9 cellular contexts compared by ENCODE assay signal in the genomic region with DNA sequence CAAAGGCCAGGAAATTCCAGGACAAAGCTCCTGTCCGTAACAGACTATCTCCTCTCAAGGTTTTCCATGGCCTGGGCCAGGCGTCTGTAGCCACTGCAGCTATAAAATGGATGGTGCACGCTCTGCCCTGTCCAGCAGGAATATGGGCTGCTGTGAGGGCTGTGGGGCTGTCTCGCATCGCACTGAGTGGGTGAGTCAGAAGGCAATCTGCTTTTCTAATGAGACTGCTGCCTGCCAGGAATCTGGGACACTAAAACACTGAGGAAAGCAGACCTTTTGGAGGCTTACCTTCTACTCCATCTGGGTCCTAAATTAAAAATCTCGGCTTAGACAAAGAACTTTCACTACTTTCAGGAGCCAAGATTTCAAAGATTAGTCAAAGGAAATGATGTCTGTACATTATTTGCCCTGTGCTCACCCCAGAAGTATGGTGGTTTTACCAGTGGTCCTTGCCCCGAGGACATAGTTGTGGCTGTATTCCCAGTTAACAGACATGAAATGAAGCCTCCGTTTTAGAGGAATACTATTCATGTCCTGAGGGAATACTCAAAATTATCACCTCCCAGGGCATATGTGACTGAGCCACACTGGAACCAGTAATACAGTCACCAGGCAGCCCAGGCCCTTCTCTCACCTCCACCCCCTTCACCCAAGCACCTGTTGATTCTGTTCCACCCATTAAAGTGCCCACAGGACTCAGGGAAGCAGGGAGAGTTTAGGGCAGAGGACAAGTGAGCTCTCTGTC. TPM values are rescaled to one million over a fixed set of nuclear protein-coding genes. Genes with fewer than 3 reads are reported as not detected.
DNase-seq lines count a peak whose midpoint lies in the region; ATAC-seq, FAIRE-seq and TF ChIP-seq lines count a peak whose summit lies in the region.
"Had no signal": no experiment of that assay in that cellular context is flagged by ENCODE, and none has a peak within 500 bp of the region (broad histone marks: within the 10 kb centered on the region; RNA-seq: fewer than 3 reads in every experiment).

No MANE protein-coding gene starts in this region.

- peak; percentile 24 for TF ChIP-seq CTCF in brain microvascular endothelial cell (IDR thresholded peaks at IDR 0.05; ENCODE audit: low read depth, low read length, missing control alignments)
- no peak for TF ChIP-seq CTCF in smooth muscle cell (IDR thresholded peaks at IDR 0.05; ENCODE audit: borderline replicate concordance, insufficient read depth, poor library complexity, severe bottlenecking)

- WGBS in smooth muscle cell (ENCODE audit: low lambda C conversion rate) = 7% methylated on average over 8 of the region's 8 CpGs

- H3K4me2 ChIP-seq in smooth muscle cell = peak overlapping the region; percentile 73

- no peak overlapping the region for H2AFZ ChIP-seq in smooth muscle cell (ENCODE audit: low read depth)

- H3K4me1 ChIP-seq in smooth muscle cell (ENCODE audit: low read depth) = peaks cover 21% of the 10 kb centered on the region

- FAIRE-seq in H54 (lab: Jason Lieb, UNC) = no peak
- FAIRE-seq in GM19239 (lab: Jason Lieb, UNC) = no peak

- no peaks in the 10 kb centered on the region for H3K9me3 ChIP-seq in smooth muscle cell (replicated peaks; ENCODE audit: low read depth)

- peaks cover 31% of the 10 kb centered on the region for H3K79me2 ChIP-seq in smooth muscle cell (ENCODE audit: low read depth)

- in situ Hi-C loops in brain microvascular endothelial cell (cut with HindIII; ENCODE audit: low pct_ligation_motif_present, low sequenced_read_pairs) = no loop called here

- DNase-seq in H54 (ENCODE audit: insufficient read length, low spot score) = peak; percentile 50
- DNase-seq in brain microvascular endothelial cell = peak; percentile 81
- peak; percentile 55 for DNase-seq in inferior parietal cortex (ENCODE audit: extremely low spot score)
- DNase-seq in smooth muscle cell (lab: John Stamatoyannopoulos, UW; ENCODE audit: unreplicated experiment) = peak; percentile 39
- no peak for DNase-seq in GM19239 (ENCODE audit: insufficient read length, low spot score)
- no peak for DNase-seq in activated naive CD4-positive, alpha-beta T cell treated with Interleukin-2 at 50 U/mL for 16 hours
- DNase-seq: activated naive CD8-positive, alpha-beta T cell treated with anti-CD3 and anti-CD28 coated beads, Interleukin-2, amount 50 U/mL, for 24 hours had no signal

- no peak for TF ChIP-seq POLR2A in H54 (IDR thresholded peaks at IDR 0.05; ENCODE audit: low read depth, low read length)

- H3K36me3 ChIP-seq in brain microvascular endothelial cell (replicated peaks) (peaks cover 4% of the 10 kb centered on the region), smooth muscle cell (ENCODE audit: low read depth) (no peaks in the 10 kb centered on the region)

- H3K27ac ChIP-seq in brain microvascular endothelial cell = peak overlapping the region; percentile 84
- H3K27ac ChIP-seq in smooth muscle cell (ENCODE audit: low read depth) = peak overlapping the region; percentile 94

- H4K20me1 ChIP-seq in smooth muscle cell (ENCODE audit: low read depth) = peaks cover 4% of the 10 kb centered on the region

- ATAC-seq in GM21367 (IDR thresholded peaks at IDR 0.05; ENCODE audit: unreplicated experiment) (no peak), GM21447 (IDR thresholded peaks at IDR 0.05; ENCODE audit: unreplicated experiment) (no peak)
- ATAC-seq: activated naive CD8-positive, alpha-beta T cell treated with anti-CD3 and anti-CD28 coated beads, Interleukin-2, amount 50 U/mL, for 24 hours had no signal

- H3K27me3 ChIP-seq in brain microvascular endothelial cell (replicated peaks) = no peaks in the 10 kb centered on the region
- no peaks in the 10 kb centered on the region for H3K27me3 ChIP-seq in smooth muscle cell (ENCODE audit: low read depth)

- H3F3A ChIP-seq in smooth muscle cell (ENCODE audit: low read depth) = peaks cover 28% of the 10 kb centered on the region

- H3K4me3 ChIP-seq in brain microvascular endothelial cell (ENCODE audit: low read depth, low read length) (no peak overlapping the region), smooth muscle cell (no peak overlapping the region)

- H3K9ac ChIP-seq in smooth muscle cell (ENCODE audit: low read depth) = peak overlapping the region; percentile 44

RNA-seq across cellular contexts. Expression of gene PFDN1, which starts 56.4 kb away (rescaled TPM):
- total RNA-seq in smooth muscle cell = 140 and 154 TPM in 2 replicates
- polyA plus RNA-seq in smooth muscle cell = 145 and 159 TPM in 2 replicates

Comparison
In these comparisons a context has a peak if more than half of its experiments do, and no peak if none do; other contexts are left out.
1. DNase-seq: peak in H54 (single experiment), brain microvascular endothelial cell (single experiment), inferior parietal cortex (single experiment) and smooth muscle cell (single experiment); none in GM19239 (single experiment) and activated naive CD4-positive, alpha-beta T cell treated with Interleukin-2 at 50 U/mL for 16 hours (single experiment).